Comparison of ENCODE assay signal across 8 cellular contexts in genomic region chr13:24683833-24684599, GRCh38. TPM values are rescaled to one million over a fixed set of nuclear protein-coding genes. Genes with fewer than 3 reads are reported as not detected.
DNase-seq lines count a peak whose midpoint lies in the region; ATAC-seq, FAIRE-seq and TF ChIP-seq lines count a peak whose summit lies in the region.

No MANE protein-coding gene starts in this region.

- peak; percentile 44 for DNase-seq in NCI-H345 (lab: John Stamatoyannopoulos, UW)
- no peak for DNase-seq in NCI-H345 treated with DMSO at 0.1 percent for 48 hours (lab: John Stamatoyannopoulos, UW; ENCODE audit: unreplicated experiment)
- DNase-seq in PC-3 = peak; percentile 52
- peak; percentile 30 for DNase-seq in activated T-helper 1 cell treated with anti-CD3 and anti-CD28 coated beads, Interleukin-12 subunit alpha, Interleukin-12 subunit beta, Interleukin-2, Interleukin-4 antibody, amounts not matched to agents 30 ng/mL and 10 ng/mL and 1 ng/mL, durations not matched to agents 14 hours and 24 hours and 36 hours (ENCODE audit: low spot score)
- DNase-seq in fibroblast of villous mesenchyme (ENCODE audit: low read depth) = peak; percentile 34
- DNase-seq in nucleus accumbens (lab: John Stamatoyannopoulos, UW) = peak in 46 of 56 donors; percentile 4 to 70 (median 32)
- DNase-seq in urothelium cell line (ENCODE audit: low spot score) = peak; percentile 75

- H3K9me2 ChIP-seq in PC-3 (replicated peaks; ENCODE audit: low read length) = no peaks in the 10 kb centered on the region

- H2AFZ ChIP-seq in PC-3 (ENCODE audit: low read length) = no peak overlapping the region

- H3F3A ChIP-seq in PC-3 (ENCODE audit: low read length, unreplicated experiment) = no peaks in the 10 kb centered on the region

- no peaks in the 10 kb centered on the region for H3K36me3 ChIP-seq in PC-3 (ENCODE audit: low read depth, low read length)

- TF ChIP-seq CTCF in PC-3 (conservative IDR thresholded peaks at IDR 0.05; ENCODE audit: low read depth, low read length) (peak; percentile 78), fibroblast of villous mesenchyme (IDR thresholded peaks at IDR 0.05; ENCODE audit: insufficient read depth, low read depth, low read length) (peak; percentile 82)

- peak overlapping the region; percentile 57 for H3K27ac Mint-ChIP-seq in activated T-helper 1 cell treated with anti-CD3 and anti-CD28 coated beads, Interleukin-12 subunit alpha, Interleukin-12 subunit beta, Interleukin-2, Interleukin-4 antibody, amounts not matched to agents 30 ng/mL and 10 ng/mL and 1 ng/mL, durations not matched to agents 14 hours and 24 hours and 36 hours

- peak overlapping the region; percentile 28 for H3K4me3 Mint-ChIP-seq in activated T-helper 1 cell treated with anti-CD3 and anti-CD28 coated beads, Interleukin-12 subunit alpha, Interleukin-12 subunit beta, Interleukin-2, Interleukin-4 antibody, amounts not matched to agents 30 ng/mL and 10 ng/mL and 1 ng/mL, durations not matched to agents 14 hours and 24 hours and 36 hours

- peaks cover 3% of the 10 kb centered on the region for H3K36me3 Mint-ChIP-seq in activated T-helper 1 cell treated with anti-CD3 and anti-CD28 coated beads, Interleukin-12 subunit alpha, Interleukin-12 subunit beta, Interleukin-2, Interleukin-4 antibody, amounts not matched to agents 30 ng/mL and 10 ng/mL and 1 ng/mL, durations not matched to agents 14 hours and 24 hours and 36 hours (ENCODE audit: low read depth)

- peaks cover 32% of the 10 kb centered on the region for H3K4me1 Mint-ChIP-seq in activated T-helper 1 cell treated with anti-CD3 and anti-CD28 coated beads, Interleukin-12 subunit alpha, Interleukin-12 subunit beta, Interleukin-2, Interleukin-4 antibody, amounts not matched to agents 30 ng/mL and 10 ng/mL and 1 ng/mL, durations not matched to agents 14 hours and 24 hours and 36 hours (ENCODE audit: low read depth)

- H4K20me1 ChIP-seq in PC-3 (ENCODE audit: low read length) = no peaks in the 10 kb centered on the region

- no peaks in the 10 kb centered on the region for H3K4me1 ChIP-seq in PC-3 (ENCODE audit: insufficient read depth, low read length)

- H3K9me3 Mint-ChIP-seq in activated T-helper 1 cell treated with anti-CD3 and anti-CD28 coated beads, Interleukin-12 subunit alpha, Interleukin-12 subunit beta, Interleukin-2, Interleukin-4 antibody, amounts not matched to agents 30 ng/mL and 10 ng/mL and 1 ng/mL, durations not matched to agents 14 hours and 24 hours and 36 hours = no peaks in the 10 kb centered on the region

- H3K27ac ChIP-seq in PC-3 (ENCODE audit: low read length) = no peak overlapping the region

- H3K27me3 Mint-ChIP-seq in activated T-helper 1 cell treated with anti-CD3 and anti-CD28 coated beads, Interleukin-12 subunit alpha, Interleukin-12 subunit beta, Interleukin-2, Interleukin-4 antibody, amounts not matched to agents 30 ng/mL and 10 ng/mL and 1 ng/mL, durations not matched to agents 14 hours and 24 hours and 36 hours (ENCODE audit: insufficient read depth) = peaks cover 45% of the 10 kb centered on the region

- peak; percentile 55 for ATAC-seq in HG03097 (IDR thresholded peaks at IDR 0.05; ENCODE audit: low FRiP score, unreplicated experiment)
- ATAC-seq in PC-3 = peak; percentile 89

- H3K9ac ChIP-seq in PC-3 (ENCODE audit: low read length) = no peak overlapping the region

- intact Hi-C loops in PC-3 (cut with micrococcal nuclease) = no loop called here
- intact Hi-C loops in activated T-helper 1 cell treated with anti-CD3 and anti-CD28 coated beads, Interleukin-12 subunit alpha, Interleukin-12 subunit beta, Interleukin-2, Interleukin-4 antibody, amounts not matched to agents 30 ng/mL and 10 ng/mL and 1 ng/mL, durations not matched to agents 14 hours and 24 hours and 36 hours (cut with micrococcal nuclease) = loop anchor here (1.0 to 10.0 kb wide), 6 partner anchors 25 to 409 kb away; a partner anchor contains a TSS

- H3K4me3 ChIP-seq in PC-3 (ENCODE audit: low read length) (no peak overlapping the region), fibroblast of villous mesenchyme (ENCODE audit: low read depth, low read length) (no peak overlapping the region)

- POLR2A ChIA-PET in PC-3 (lab: Charles Lee; ENCODE audit: unreplicated experiment) = no interaction called here

- H3K9me3 ChIP-seq in PC-3 (ENCODE audit: low read length) = no peaks in the 10 kb centered on the region

- CTCF ChIA-PET in PC-3 (lab: Charles Lee) = interaction anchor here (0.6 kb wide), 1 partner anchor 285 kb away, joined by 7 read pairs; no protein-coding TSS in a partner anchor

- H3K4me2 ChIP-seq in PC-3 (ENCODE audit: low read length) = no peak overlapping the region

- no peak for FAIRE-seq in urothelium cell line (lab: Jason Lieb, UNC)

- H3K79me2 ChIP-seq in PC-3 (ENCODE audit: low read length) = no peaks in the 10 kb centered on the region

- BruUV-seq in PC-3 (replicated peaks; lab: Mats Ljungman, UMichigan) = no TSS peak

- peaks cover 26% of the 10 kb centered on the region for H3K27me3 ChIP-seq in PC-3 (ENCODE audit: low read length)

RNA-seq across cellular contexts. Expression of gene ATP12A, which starts 3.8 kb away (rescaled TPM):
- total RNA-seq in PC-3 (2014; rRNA removed) (0.11 TPM in 1 of 2 replicates, not detected in the other), fibroblast of villous mesenchyme (not detected in 2 replicates)
- 0.16 and 0.20 TPM in 2 replicates for total RNA-seq in activated T-helper 1 cell treated with anti-CD3 and anti-CD28 coated beads, Interleukin-12 subunit alpha, Interleukin-12 subunit beta, Interleukin-2, Interleukin-4 antibody, amounts not matched to agents 30 ng/mL and 10 ng/mL and 1 ng/mL, durations not matched to agents 14 hours and 24 hours and 36 hours
